Comparison of ENCODE assay signal across 12 cellular contexts in the genomic region with DNA sequence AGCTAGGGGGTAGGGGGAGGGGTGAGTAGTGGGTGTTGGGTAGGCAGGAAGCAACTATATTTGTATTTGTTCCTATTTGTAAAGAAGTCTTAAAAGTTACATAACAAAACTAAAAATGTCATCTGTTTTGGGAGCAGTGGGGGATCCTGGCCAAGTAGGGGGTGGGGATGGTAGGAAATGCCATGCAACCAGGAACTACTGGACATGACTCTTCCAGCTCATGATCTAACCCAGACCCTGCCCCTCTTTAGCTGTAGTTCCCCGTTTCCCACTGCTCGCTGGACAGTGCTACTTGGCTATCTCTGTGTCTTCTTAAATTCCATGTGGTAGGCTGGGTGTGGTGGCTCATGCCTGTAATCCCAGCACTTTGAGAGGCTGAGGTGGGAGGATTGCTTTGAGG. TPM values are rescaled to one million over a fixed set of nuclear protein-coding genes. Genes with fewer than 3 reads are reported as not detected.
DNase-seq lines count a peak whose midpoint lies in the region; ATAC-seq and TF ChIP-seq lines count a peak whose summit lies in the region.
"Had no signal": no experiment of that assay in that cellular context is flagged by ENCODE, and none has a peak within 500 bp of the region (broad histone marks: within the 10 kb centered on the region; RNA-seq: fewer than 3 reads in every experiment).

No MANE protein-coding gene starts in this region.

- H3K9me3 ChIP-seq in BLaER1 treated with 17β-estradiol and CSF1 and Interleukin-3, amounts not matched to agents 10 nM and 100 nM (replicated peaks in 1 of 11) = peaks cover 0 to 6% (median 0%) of the 10 kb centered on the region in 11 experiments; a peak in 6 of 22 replicates
- H3K9me3 ChIP-seq in HEK293 (ENCODE audit: control insufficient read depth, insufficient read depth, low read depth, low read length) = no peaks in the 10 kb centered on the region
- H3K9me3 ChIP-seq: tibial artery had no signal

- H3K36me3 Mint-ChIP-seq in activated naive CD8-positive, alpha-beta T cell treated with anti-CD3 and anti-CD28 coated beads for 36 hours = peaks cover 56% of the 10 kb centered on the region
- peaks cover 19 to 56% (median 25%) of the 10 kb centered on the region in 3 donors for H3K36me3 Mint-ChIP-seq in naive thymus-derived CD8-positive, alpha-beta T cell

- DNase-seq in activated naive CD8-positive, alpha-beta T cell treated with anti-CD3 and anti-CD28 coated beads for 36 hours = no peak
- no peak for DNase-seq in naive thymus-derived CD8-positive, alpha-beta T cell
- DNase-seq in NAMALWA (ENCODE audit: low spot score) (no peak), NCI-H526 treated with DMSO at 0.1 percent for 48 hours (lab: John Stamatoyannopoulos, UW) (no peak)
- DNase-seq: NCI-H510A, posterior cingulate gyrus, tibial artery had no signal

- peak overlapping the region in 5 of 11 experiments; percentile 7 to 84 (median 76); a peak in 6 of 22 replicates for H3K9ac ChIP-seq in BLaER1 treated with 17β-estradiol and CSF1 and Interleukin-3, amounts not matched to agents 10 nM and 100 nM

- POLR2A ChIA-PET in HEK293 (lab: Yijun Ruan, JAX) = interaction anchor here (1.0 kb wide), 1 partner anchor 22 kb away, joined by 3 read pairs; the partner anchor contains the start of gene MTIF3
- POLR2A ChIA-PET in naive thymus-derived CD8-positive, alpha-beta T cell (lab: Charles Lee) = interaction anchor here (1.8 to 6.5 kb wide), 4 partner anchors 12 to 711 kb away, joined by 8 to 515 read pairs (median 50); partner anchors contain the start of genes LNX2, MTIF3, PAN3 and POLR1D

- peaks cover 6 to 50% (median 39%) of the 10 kb centered on the region in 11 experiments; a peak in 21 of 22 replicates for H4K20me1 ChIP-seq in BLaER1 treated with 17β-estradiol and CSF1 and Interleukin-3, amounts not matched to agents 10 nM and 100 nM

- TF ChIP-seq CTCF in HEK293 (tag by site-specific recombination; IDR thresholded peaks at IDR 0.05) = no peak

- H3K27me3 ChIP-seq in BLaER1 treated with 17β-estradiol and CSF1 and Interleukin-3, amounts not matched to agents 10 nM and 100 nM = no peaks in the 10 kb centered on the region
- H3K27me3 ChIP-seq: cardiac muscle cell, tibial artery had no signal

- peak overlapping the region; percentile 82 to 100 (median 93) for H3K4me2 ChIP-seq in BLaER1 treated with 17β-estradiol and CSF1 and Interleukin-3, amounts not matched to agents 10 nM and 100 nM

- CTCF ChIA-PET in HEK293 (lab: Yijun Ruan, JAX) = interaction anchor here (0.7 kb wide), 1 partner anchor 66 kb away, joined by 3 read pairs; no protein-coding TSS in a partner anchor

- H3K4me1 Mint-ChIP-seq in activated naive CD8-positive, alpha-beta T cell treated with anti-CD3 and anti-CD28 coated beads for 36 hours = peaks cover 50% of the 10 kb centered on the region
- H3K4me1 Mint-ChIP-seq in naive thymus-derived CD8-positive, alpha-beta T cell = peaks cover 34 to 77% (median 62%) of the 10 kb centered on the region in 4 donors

- H3K4me3 Mint-ChIP-seq in activated naive CD8-positive, alpha-beta T cell treated with anti-CD3 and anti-CD28 coated beads for 36 hours = peak overlapping the region; percentile 95
- H3K4me3 Mint-ChIP-seq in naive thymus-derived CD8-positive, alpha-beta T cell = peak overlapping the region; percentile 89 to 98 (median 93)

- H3K4me3 ChIP-seq in BLaER1 treated with 17β-estradiol and CSF1 and Interleukin-3, amounts not matched to agents 10 nM and 100 nM = peak overlapping the region in 8 of 10 experiments; percentile 60 to 78 (median 66); a peak in 8 of 20 replicates
- no peak overlapping the region for H3K4me3 ChIP-seq in HEK293 (ENCODE audit: low read depth, low read length)
- H3K4me3 ChIP-seq: cardiac muscle cell, tibial artery had no signal

- peaks cover 41 to 54% (median 49%) of the 10 kb centered on the region in 10 experiments for H3K4me1 ChIP-seq in BLaER1 treated with 17β-estradiol and CSF1 and Interleukin-3, amounts not matched to agents 10 nM and 100 nM
- H3K4me1 ChIP-seq in HEK293 (ENCODE audit: control insufficient read depth, insufficient read depth, low read length) = no peaks in the 10 kb centered on the region

- H3K27ac Mint-ChIP-seq in activated naive CD8-positive, alpha-beta T cell treated with anti-CD3 and anti-CD28 coated beads for 36 hours = peak overlapping the region; percentile 95
- H3K27ac Mint-ChIP-seq in naive thymus-derived CD8-positive, alpha-beta T cell = peak overlapping the region; percentile 89 to 99 (median 96)

- peak overlapping the region in 8 of 11 experiments; percentile 24 to 94 (median 90); a peak in 13 of 22 replicates for H3K27ac ChIP-seq in BLaER1 treated with 17β-estradiol and CSF1 and Interleukin-3, amounts not matched to agents 10 nM and 100 nM
- no peak overlapping the region for H3K27ac ChIP-seq in HEK293 (ENCODE audit: extremely low read depth, low read depth, low read length)
- H3K27ac ChIP-seq: cardiac muscle cell, tibial artery had no signal

- no peaks in the 10 kb centered on the region for H3K9me3 Mint-ChIP-seq in activated naive CD8-positive, alpha-beta T cell treated with anti-CD3 and anti-CD28 coated beads for 36 hours
- no peaks in the 10 kb centered on the region for H3K9me3 Mint-ChIP-seq in naive thymus-derived CD8-positive, alpha-beta T cell

- no peak for ATAC-seq in naive thymus-derived CD8-positive, alpha-beta T cell
- ATAC-seq in GM21381 (IDR thresholded peaks at IDR 0.05; ENCODE audit: unreplicated experiment) (no peak), GM21825 (IDR thresholded peaks at IDR 0.05; ENCODE audit: unreplicated experiment) (no peak)

- H3K27me3 Mint-ChIP-seq in activated naive CD8-positive, alpha-beta T cell treated with anti-CD3 and anti-CD28 coated beads for 36 hours = no peaks in the 10 kb centered on the region
- H3K27me3 Mint-ChIP-seq in naive thymus-derived CD8-positive, alpha-beta T cell = no peaks in the 10 kb centered on the region

- H3K36me3 ChIP-seq in BLaER1 treated with 17β-estradiol and CSF1 and Interleukin-3, amounts not matched to agents 10 nM and 100 nM = peaks cover 45 to 60% (median 58%) of the 10 kb centered on the region in 11 experiments
- H3K36me3 ChIP-seq in HEK293 (ENCODE audit: control insufficient read depth in 2 of 2, insufficient read depth in 1 of 2, low read length in 2 of 2) = peaks cover 19 to 58% of the 10 kb centered on the region in 2 experiments

TF ChIP-seq in HEK293, 187 proteins besides CTCF, POLR2A, EP300 and RAD21:
- TF ChIP-seq ZNF626 (tag by site-specific recombination; IDR thresholded peaks at IDR 0.05) (no peak), TRIM28 (IDR thresholded peaks at IDR 0.05; ENCODE audit: borderline replicate concordance, low read length) (no peak), REST (tag by site-specific recombination; IDR thresholded peaks at IDR 0.05) (0 out of 2 replicates have a peak, but pooled peaks have one; percentile 15), ZNF558 (tag by site-specific recombination; IDR thresholded peaks at IDR 0.05) (no peak)

RNA-seq across cellular contexts. Expression of gene GTF3A, which starts 3.2 kb away (rescaled TPM):
- 100 to 1,000 TPM; 284 to 285 TPM for total RNA-seq in activated naive CD8-positive, alpha-beta T cell treated with anti-CD3 and anti-CD28 coated beads for 36 hours
- 100 to 1,000 TPM; 238 to 244 TPM for total RNA-seq in naive thymus-derived CD8-positive, alpha-beta T cell
- polyA plus RNA-seq in naive thymus-derived CD8-positive, alpha-beta T cell = 100 to 1,000 TPM; 406 to 534 (median 525) TPM

RNA-seq across cellular contexts. Expression of gene MTIF3, which starts 22.7 kb away (rescaled TPM):
- 10 to 100 TPM; 28.7 to 30.4 TPM for total RNA-seq in activated naive CD8-positive, alpha-beta T cell treated with anti-CD3 and anti-CD28 coated beads for 36 hours
- 10 to 100 TPM; 80.7 to 81.7 TPM for total RNA-seq in naive thymus-derived CD8-positive, alpha-beta T cell
- polyA plus RNA-seq in naive thymus-derived CD8-positive, alpha-beta T cell = 10 to 100 TPM; 46.6 to 69.2 (median 60.8) TPM
